In genomic region chr10:28774051-28774995, GRCh38 we compare ENCODE assay signal across 17 cellular contexts.
DNase-seq lines count a peak whose midpoint lies in the region; FAIRE-seq and TF ChIP-seq lines count a peak whose summit lies in the region.
"Had no signal": no experiment of that assay in that cellular context is flagged by ENCODE, and none has a peak within 500 bp of the region (broad histone marks: within the 10 kb centered on the region; RNA-seq: fewer than 3 reads in every experiment).

No MANE protein-coding gene starts in this region.

- no peak overlapping the region for H2BK120ac ChIP-seq in mesendoderm (ENCODE audit: low read depth, low read length)

- H3K79me2 ChIP-seq in mesendoderm (ENCODE audit: control insufficient read depth, insufficient read depth, low read length) = no peaks in the 10 kb centered on the region

- no peak overlapping the region for H2AK5ac ChIP-seq in mesendoderm (ENCODE audit: low read length)

- WGBS in mesendoderm (ENCODE audit: extremely low coverage, insufficient coverage, low lambda C conversion rate) = no CpG with 5 or more reads among the region's 4 CpGs
- WGBS in transverse colon (ENCODE audit: low coverage in 1 of 2), 2 donors = 53 to 56% methylated on average over 2 to 4 of the region's 4 CpGs

- no peak overlapping the region for H3K27ac ChIP-seq in mesendoderm (ENCODE audit: low read depth, low read length)
- no peak overlapping the region for H3K27ac ChIP-seq in transverse colon
- H3K27ac ChIP-seq: neutrophil had no signal

- TF ChIP-seq POLR2A in transverse colon (IDR thresholded peaks at IDR 0.05) = no peak

- H3K23ac ChIP-seq in mesendoderm (ENCODE audit: low read length) = no peak overlapping the region

- H3K4me3 ChIP-seq in adipocyte (ENCODE audit: low read length) (no peak overlapping the region), mesendoderm (ENCODE audit: low read length) (no peak overlapping the region), transverse colon (no peak overlapping the region)
- H3K4me3 ChIP-seq: mucosa of descending colon had no signal

- no peak overlapping the region for H3K4ac ChIP-seq in mesendoderm (ENCODE audit: low read depth, low read length)

- H3K27me3 ChIP-seq in adipocyte (replicated peaks; ENCODE audit: control insufficient read depth, insufficient read depth, low read length) (no peaks in the 10 kb centered on the region), mesendoderm (ENCODE audit: insufficient read depth, low read length, poor library complexity) (no peaks in the 10 kb centered on the region), transverse colon (no peaks in the 10 kb centered on the region)
- H3K27me3 ChIP-seq: neutrophil had no signal

- H3K56ac ChIP-seq in mesendoderm (ENCODE audit: low read length) = no peak overlapping the region

- H3K79me1 ChIP-seq in mesendoderm (ENCODE audit: low read length) = no peaks in the 10 kb centered on the region

- H4K8ac ChIP-seq in mesendoderm (ENCODE audit: low read depth, low read length) = no peak overlapping the region

- H3K9me3 ChIP-seq in adipocyte (ENCODE audit: control insufficient read depth, low read length) (no peaks in the 10 kb centered on the region), transverse colon (no peaks in the 10 kb centered on the region)
- H3K9me3 ChIP-seq: mucosa of descending colon, neutrophil had no signal

- TF ChIP-seq CTCF in transverse colon (IDR thresholded peaks at IDR 0.05) = no peak

- H3K18ac ChIP-seq in mesendoderm (ENCODE audit: low read length) = no peak overlapping the region

- FAIRE-seq in urothelium cell line (lab: Jason Lieb, UNC) = no peak

- H2BK15ac ChIP-seq in mesendoderm (replicated peaks; ENCODE audit: low read depth) = no peak overlapping the region

- intact Hi-C loops in transverse colon (cut with DNase I; ENCODE audit: low total_unique reads) = no loop called here

- H3K4me1 ChIP-seq in adipocyte (ENCODE audit: control insufficient read depth, insufficient read depth, low read length) (no peaks in the 10 kb centered on the region), mesendoderm (ENCODE audit: control insufficient read depth, low read depth, low read length) (no peaks in the 10 kb centered on the region), transverse colon (no peaks in the 10 kb centered on the region)

- H4K5ac ChIP-seq in mesendoderm (ENCODE audit: low read length) = no peak overlapping the region

- H3K9ac ChIP-seq in adipocyte (ENCODE audit: low read length) (no peak overlapping the region), mesendoderm (ENCODE audit: low read length) (no peak overlapping the region)

- no peak for TF ChIP-seq EP300 in transverse colon (IDR thresholded peaks at IDR 0.05; ENCODE audit: low read depth)

- H2BK5ac ChIP-seq in mesendoderm (ENCODE audit: low read length) = no peak overlapping the region

- in situ Hi-C loops in transverse colon (cut with MboI; ENCODE audit: low pct_ligation_motif_present in 1 of 4, low pct_unique_long_range_greater_than_20kb in 1 of 4, low sequenced_read_pairs in 3 of 4) = no loop called here

- no peaks in the 10 kb centered on the region for H3K36me3 ChIP-seq in adipocyte (ENCODE audit: control insufficient read depth, insufficient read depth, low read length, severe bottlenecking)
- no peaks in the 10 kb centered on the region for H3K36me3 ChIP-seq in mesendoderm (ENCODE audit: control insufficient read depth, insufficient read depth, low read length)
- no peaks in the 10 kb centered on the region for H3K36me3 ChIP-seq in transverse colon
- H3K36me3 ChIP-seq: neutrophil had no signal

- no peak overlapping the region for H3K4me2 ChIP-seq in mesendoderm (ENCODE audit: low read length)

- DNase-seq in DMS53 (lab: John Stamatoyannopoulos, UW) = peak; percentile 93
- peak; percentile 25 for DNase-seq in NCI-H2196 treated with DMSO at 0.1 percent for 48 hours (lab: John Stamatoyannopoulos, UW; ENCODE audit: unreplicated experiment)
- DNase-seq in adipocyte (ENCODE audit: low read depth) = peak; percentile 8
- peak; percentile 79 for DNase-seq in mesendoderm
- DNase-seq in urothelium cell line (ENCODE audit: low spot score) = no peak
- DNase-seq in T-helper 2 cell = no peak
- no peak for DNase-seq in transverse colon
- no peak for DNase-seq in hepatic stellate cell (ENCODE audit: low spot score)
- DNase-seq: activated B cell treated with CpG ODN at 0.5 μM for 24 hours; activated CD4-positive, alpha-beta memory T cell treated with anti-CD3 and anti-CD28 coated beads for 36 hours; activated T-cell treated with anti-CD3 and anti-CD28 coated beads, Interleukin-2, amount 50 U/mL, for 1 hour; aorta; CD8-positive, alpha-beta memory T cell; left ventricle myocardium superior; mucosa of descending colon; NCI-H1105 had no signal

Comparison
In these comparisons a context has a peak if more than half of its experiments do, and no peak if none do; other contexts are left out.
1. DNase-seq: peak in DMS53 (single experiment), NCI-H2196 treated with DMSO at 0.1 percent for 48 hours (single experiment), adipocyte (single experiment) and mesendoderm (single experiment); none in urothelium cell line (single experiment), T-helper 2 cell (0 of 5), transverse colon (single experiment) and hepatic stellate cell (single experiment).